8 cellular contexts compared by ENCODE assay signal in genomic region chr18:32093523-32093922, GRCh38. TPM values are rescaled to one million over a fixed set of nuclear protein-coding genes. Genes with fewer than 3 reads are reported as not detected.
DNase-seq lines count a peak whose midpoint lies in the region; ATAC-seq and TF ChIP-seq lines count a peak whose summit lies in the region.

No MANE protein-coding gene starts in this region.

- H3K9ac ChIP-seq in NT2/D1 (ENCODE audit: insufficient read length, low read depth) (peak overlapping the region; percentile 85), duodenal mucosa (ENCODE audit: low read depth in 1 of 2, low read length in 2 of 2) (peak overlapping the region; percentile 58 to 91)

- no peak for DNase-seq in activated CD4-positive, alpha-beta T cell treated with anti-CD3 and anti-CD28 coated beads, Interleukin-2, amount 10 ng/mL, durations not matched to agents 24 days and 14 days
- DNase-seq in activated CD4-positive, alpha-beta T cell treated with anti-CD3 and anti-CD28 coated beads, Interleukin-2, amount 50 U/mL, for 48 hours = no peak
- DNase-seq in NT2/D1 (ENCODE audit: low read depth, low spot score) = no peak
- no peak for DNase-seq in neural crest cell (ENCODE audit: low read depth, low spot score)

- H3K27me3 Mint-ChIP-seq in activated CD4-positive, alpha-beta T cell treated with anti-CD3 and anti-CD28 coated beads, Interleukin-2, amount 10 ng/mL, durations not matched to agents 24 days and 14 days = no peaks in the 10 kb centered on the region
- H3K27me3 Mint-ChIP-seq in neural crest cell (ENCODE audit: low read depth) = no peaks in the 10 kb centered on the region

- H3K27me3 ChIP-seq in NT2/D1 (ENCODE audit: insufficient read depth, insufficient read length) (no peaks in the 10 kb centered on the region), duodenal mucosa (ENCODE audit: control insufficient read depth in 1 of 2, insufficient read depth in 2 of 2, low read length in 2 of 2) (no peaks in the 10 kb centered on the region)

- H3K27ac ChIP-seq in duodenal mucosa (ENCODE audit: low read depth, low read length) = peak overlapping the region; percentile 95

- H3K36me3 ChIP-seq in NT2/D1 (ENCODE audit: insufficient read depth, insufficient read length, low read length) (peaks cover 23% of the 10 kb centered on the region), duodenal mucosa (ENCODE audit: control insufficient read depth in 1 of 2, insufficient read depth in 2 of 2, low read length in 2 of 2) (no peaks in the 10 kb centered on the region)

- H3K36me3 Mint-ChIP-seq in activated CD4-positive, alpha-beta T cell treated with anti-CD3 and anti-CD28 coated beads, Interleukin-2, amount 10 ng/mL, durations not matched to agents 24 days and 14 days (ENCODE audit: low read depth) = peaks cover 36% of the 10 kb centered on the region
- H3K36me3 Mint-ChIP-seq in neural crest cell (ENCODE audit: low read depth) = peaks cover 11% of the 10 kb centered on the region

- H3K4me1 ChIP-seq in NT2/D1 (ENCODE audit: insufficient read depth, insufficient read length) (peaks cover 2% of the 10 kb centered on the region), duodenal mucosa (ENCODE audit: control insufficient read depth in 1 of 2, insufficient read depth in 2 of 2, low read length in 2 of 2) (peaks cover 26 to 34% of the 10 kb centered on the region in 2 donors)

- H3K4me3 ChIP-seq in NT2/D1 (ENCODE audit: insufficient read length, low read depth) (peak overlapping the region; percentile 84), duodenal mucosa (ENCODE audit: low read depth in 1 of 2, low read length in 2 of 2) (peak overlapping the region; percentile 66 to 92)

- peak overlapping the region; percentile 94 for H3K27ac Mint-ChIP-seq in activated CD4-positive, alpha-beta T cell treated with anti-CD3 and anti-CD28 coated beads, Interleukin-2, amount 10 ng/mL, durations not matched to agents 24 days and 14 days
- peak overlapping the region; percentile 94 for H3K27ac Mint-ChIP-seq in neural crest cell (ENCODE audit: unreplicated experiment)

- no peaks in the 10 kb centered on the region for H3K9me3 Mint-ChIP-seq in activated CD4-positive, alpha-beta T cell treated with anti-CD3 and anti-CD28 coated beads, Interleukin-2, amount 10 ng/mL, durations not matched to agents 24 days and 14 days
- H3K9me3 Mint-ChIP-seq in neural crest cell = no peaks in the 10 kb centered on the region

- TF ChIP-seq CTCF in neural crest cell (conservative IDR thresholded peaks at IDR 0.05) = no peak

- no peaks in the 10 kb centered on the region for H3K9me3 ChIP-seq in NT2/D1 (ENCODE audit: insufficient read depth, low read length)
- no peaks in the 10 kb centered on the region for H3K9me3 ChIP-seq in duodenal mucosa (ENCODE audit: control insufficient read depth in 1 of 2, low read length in 2 of 2)

- intact Hi-C loops in activated CD4-positive, alpha-beta T cell treated with anti-CD3 and anti-CD28 coated beads, Interleukin-2, amount 10 ng/mL, durations not matched to agents 24 days and 14 days (cut with micrococcal nuclease) = loop anchor here (2.0 kb wide), 1 partner anchor 13 kb away; no protein-coding TSS in a partner anchor

- peaks cover 40% of the 10 kb centered on the region for H3K4me1 Mint-ChIP-seq in activated CD4-positive, alpha-beta T cell treated with anti-CD3 and anti-CD28 coated beads, Interleukin-2, amount 10 ng/mL, durations not matched to agents 24 days and 14 days
- H3K4me1 Mint-ChIP-seq in neural crest cell = peaks cover 37% of the 10 kb centered on the region

- ATAC-seq in GM18520 (IDR thresholded peaks at IDR 0.05; ENCODE audit: unreplicated experiment) (no peak), HG02885 (IDR thresholded peaks at IDR 0.05; ENCODE audit: poor library complexity, unreplicated experiment) (no peak), HG02884 (IDR thresholded peaks at IDR 0.05; ENCODE audit: unreplicated experiment) (no peak)

- peak overlapping the region; percentile 91 for H3K4me3 Mint-ChIP-seq in activated CD4-positive, alpha-beta T cell treated with anti-CD3 and anti-CD28 coated beads, Interleukin-2, amount 10 ng/mL, durations not matched to agents 24 days and 14 days
- peak overlapping the region; percentile 99 for H3K4me3 Mint-ChIP-seq in neural crest cell

RNA-seq across cellular contexts. Expression of gene RNF138, which starts 1.8 kb away (rescaled TPM):
- total RNA-seq in activated CD4-positive, alpha-beta T cell treated with anti-CD3 and anti-CD28 coated beads, Interleukin-2, amount 10 ng/mL, durations not matched to agents 24 days and 14 days = 81.0 and 103 TPM in 2 replicates
- 49.9 and 51.6 TPM in 2 replicates for total RNA-seq in neural crest cell
